ENCODE assay signal across 1 cellular context in the genomic region with DNA sequence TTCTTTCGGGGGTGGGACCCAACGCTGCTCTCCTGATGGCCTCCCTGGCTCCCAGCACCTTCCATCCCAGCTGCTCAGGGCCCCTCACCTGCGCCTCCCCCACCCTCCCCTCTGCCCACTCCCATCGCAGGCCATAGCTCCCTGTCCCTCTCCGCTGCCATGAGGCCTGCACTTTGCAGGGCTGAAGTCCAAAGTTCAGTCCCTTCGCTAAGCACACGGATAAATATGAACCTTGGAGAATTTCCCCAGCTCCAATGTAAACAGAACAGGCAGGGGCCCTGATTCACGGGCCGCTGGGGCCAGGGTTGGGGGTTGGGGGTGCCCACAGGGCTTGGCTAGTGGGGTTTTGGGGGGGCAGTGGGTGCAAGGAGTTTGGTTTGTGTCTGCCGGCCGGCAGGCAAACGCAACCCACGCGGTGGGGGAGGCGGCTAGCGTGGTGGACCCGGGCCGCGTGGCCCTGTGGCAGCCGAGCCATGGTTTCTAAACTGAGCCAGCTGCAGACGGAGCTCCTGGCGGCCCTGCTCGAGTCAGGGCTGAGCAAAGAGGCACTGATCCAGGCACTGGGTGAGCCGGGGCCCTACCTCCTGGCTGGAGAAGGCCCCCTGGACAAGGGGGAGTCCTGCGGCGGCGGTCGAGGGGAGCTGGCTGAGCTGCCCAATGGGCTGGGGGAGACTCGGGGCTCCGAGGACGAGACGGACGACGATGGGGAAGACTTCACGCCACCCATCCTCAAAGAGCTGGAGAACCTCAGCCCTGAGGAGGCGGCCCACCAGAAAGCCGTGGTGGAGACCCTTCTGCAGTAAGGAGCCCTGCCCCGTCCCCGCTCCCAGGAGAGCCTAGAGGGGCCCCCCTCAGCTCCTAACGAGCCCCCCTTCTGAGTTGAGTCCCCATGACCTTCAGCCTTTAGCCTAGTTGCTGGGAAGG.
TF ChIP-seq lines count a peak whose summit lies in the region.

A gene with protein sequence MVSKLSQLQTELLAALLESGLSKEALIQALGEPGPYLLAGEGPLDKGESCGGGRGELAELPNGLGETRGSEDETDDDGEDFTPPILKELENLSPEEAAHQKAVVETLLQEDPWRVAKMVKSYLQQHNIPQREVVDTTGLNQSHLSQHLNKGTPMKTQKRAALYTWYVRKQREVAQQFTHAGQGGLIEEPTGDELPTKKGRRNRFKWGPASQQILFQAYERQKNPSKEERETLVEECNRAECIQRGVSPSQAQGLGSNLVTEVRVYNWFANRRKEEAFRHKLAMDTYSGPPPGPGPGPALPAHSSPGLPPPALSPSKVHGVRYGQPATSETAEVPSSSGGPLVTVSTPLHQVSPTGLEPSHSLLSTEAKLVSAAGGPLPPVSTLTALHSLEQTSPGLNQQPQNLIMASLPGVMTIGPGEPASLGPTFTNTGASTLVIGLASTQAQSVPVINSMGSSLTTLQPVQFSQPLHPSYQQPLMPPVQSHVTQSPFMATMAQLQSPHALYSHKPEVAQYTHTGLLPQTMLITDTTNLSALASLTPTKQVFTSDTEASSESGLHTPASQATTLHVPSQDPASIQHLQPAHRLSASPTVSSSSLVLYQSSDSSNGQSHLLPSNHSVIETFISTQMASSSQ (plus strand): TSS at position 248 of the 924 bp plus-strand sequence. CDS start 226 bp downstream, at position 474.

TF ChIP-seq in WTC11, 78 proteins besides CTCF, POLR2A, EP300 and RAD21 (continued from another document):
- TF ChIP-seq, protein P1, sequence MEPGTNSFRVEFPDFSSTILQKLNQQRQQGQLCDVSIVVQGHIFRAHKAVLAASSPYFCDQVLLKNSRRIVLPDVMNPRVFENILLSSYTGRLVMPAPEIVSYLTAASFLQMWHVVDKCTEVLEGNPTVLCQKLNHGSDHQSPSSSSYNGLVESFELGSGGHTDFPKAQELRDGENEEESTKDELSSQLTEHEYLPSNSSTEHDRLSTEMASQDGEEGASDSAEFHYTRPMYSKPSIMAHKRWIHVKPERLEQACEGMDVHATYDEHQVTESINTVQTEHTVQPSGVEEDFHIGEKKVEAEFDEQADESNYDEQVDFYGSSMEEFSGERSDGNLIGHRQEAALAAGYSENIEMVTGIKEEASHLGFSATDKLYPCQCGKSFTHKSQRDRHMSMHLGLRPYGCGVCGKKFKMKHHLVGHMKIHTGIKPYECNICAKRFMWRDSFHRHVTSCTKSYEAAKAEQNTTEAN (CRISPR knock-in tag; IDR thresholded peaks at IDR 0.05), result no peak
- TF ChIP-seq, protein P2, sequence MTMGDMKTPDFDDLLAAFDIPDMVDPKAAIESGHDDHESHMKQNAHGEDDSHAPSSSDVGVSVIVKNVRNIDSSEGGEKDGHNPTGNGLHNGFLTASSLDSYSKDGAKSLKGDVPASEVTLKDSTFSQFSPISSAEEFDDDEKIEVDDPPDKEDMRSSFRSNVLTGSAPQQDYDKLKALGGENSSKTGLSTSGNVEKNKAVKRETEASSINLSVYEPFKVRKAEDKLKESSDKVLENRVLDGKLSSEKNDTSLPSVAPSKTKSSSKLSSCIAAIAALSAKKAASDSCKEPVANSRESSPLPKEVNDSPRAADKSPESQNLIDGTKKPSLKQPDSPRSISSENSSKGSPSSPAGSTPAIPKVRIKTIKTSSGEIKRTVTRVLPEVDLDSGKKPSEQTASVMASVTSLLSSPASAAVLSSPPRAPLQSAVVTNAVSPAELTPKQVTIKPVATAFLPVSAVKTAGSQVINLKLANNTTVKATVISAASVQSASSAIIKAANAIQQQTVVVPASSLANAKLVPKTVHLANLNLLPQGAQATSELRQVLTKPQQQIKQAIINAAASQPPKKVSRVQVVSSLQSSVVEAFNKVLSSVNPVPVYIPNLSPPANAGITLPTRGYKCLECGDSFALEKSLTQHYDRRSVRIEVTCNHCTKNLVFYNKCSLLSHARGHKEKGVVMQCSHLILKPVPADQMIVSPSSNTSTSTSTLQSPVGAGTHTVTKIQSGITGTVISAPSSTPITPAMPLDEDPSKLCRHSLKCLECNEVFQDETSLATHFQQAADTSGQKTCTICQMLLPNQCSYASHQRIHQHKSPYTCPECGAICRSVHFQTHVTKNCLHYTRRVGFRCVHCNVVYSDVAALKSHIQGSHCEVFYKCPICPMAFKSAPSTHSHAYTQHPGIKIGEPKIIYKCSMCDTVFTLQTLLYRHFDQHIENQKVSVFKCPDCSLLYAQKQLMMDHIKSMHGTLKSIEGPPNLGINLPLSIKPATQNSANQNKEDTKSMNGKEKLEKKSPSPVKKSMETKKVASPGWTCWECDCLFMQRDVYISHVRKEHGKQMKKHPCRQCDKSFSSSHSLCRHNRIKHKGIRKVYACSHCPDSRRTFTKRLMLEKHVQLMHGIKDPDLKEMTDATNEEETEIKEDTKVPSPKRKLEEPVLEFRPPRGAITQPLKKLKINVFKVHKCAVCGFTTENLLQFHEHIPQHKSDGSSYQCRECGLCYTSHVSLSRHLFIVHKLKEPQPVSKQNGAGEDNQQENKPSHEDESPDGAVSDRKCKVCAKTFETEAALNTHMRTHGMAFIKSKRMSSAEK (CRISPR knock-in tag; IDR thresholded peaks at IDR 0.05; ENCODE audit: borderline replicate concordance), result no peak
- TF ChIP-seq CREM (CRISPR knock-in tag; IDR thresholded peaks at IDR 0.05), result no peak
- TF ChIP-seq, protein P3, sequence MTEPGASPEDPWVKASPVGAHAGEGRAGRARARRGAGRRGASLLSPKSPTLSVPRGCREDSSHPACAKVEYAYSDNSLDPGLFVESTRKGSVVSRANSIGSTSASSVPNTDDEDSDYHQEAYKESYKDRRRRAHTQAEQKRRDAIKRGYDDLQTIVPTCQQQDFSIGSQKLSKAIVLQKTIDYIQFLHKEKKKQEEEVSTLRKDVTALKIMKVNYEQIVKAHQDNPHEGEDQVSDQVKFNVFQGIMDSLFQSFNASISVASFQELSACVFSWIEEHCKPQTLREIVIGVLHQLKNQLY (CRISPR knock-in tag; IDR thresholded peaks at IDR 0.05), result no peak
- no peak for TF ChIP-seq ZNF416 (CRISPR knock-in tag; IDR thresholded peaks at IDR 0.05)
- no peak for TF ChIP-seq GABPB1 (CRISPR knock-in tag; IDR thresholded peaks at IDR 0.05)
- TF ChIP-seq, protein P4, sequence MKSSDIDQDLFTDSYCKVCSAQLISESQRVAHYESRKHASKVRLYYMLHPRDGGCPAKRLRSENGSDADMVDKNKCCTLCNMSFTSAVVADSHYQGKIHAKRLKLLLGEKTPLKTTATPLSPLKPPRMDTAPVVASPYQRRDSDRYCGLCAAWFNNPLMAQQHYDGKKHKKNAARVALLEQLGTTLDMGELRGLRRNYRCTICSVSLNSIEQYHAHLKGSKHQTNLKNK (CRISPR knock-in tag; IDR thresholded peaks at IDR 0.05), result no peak
- TF ChIP-seq, protein P5, sequence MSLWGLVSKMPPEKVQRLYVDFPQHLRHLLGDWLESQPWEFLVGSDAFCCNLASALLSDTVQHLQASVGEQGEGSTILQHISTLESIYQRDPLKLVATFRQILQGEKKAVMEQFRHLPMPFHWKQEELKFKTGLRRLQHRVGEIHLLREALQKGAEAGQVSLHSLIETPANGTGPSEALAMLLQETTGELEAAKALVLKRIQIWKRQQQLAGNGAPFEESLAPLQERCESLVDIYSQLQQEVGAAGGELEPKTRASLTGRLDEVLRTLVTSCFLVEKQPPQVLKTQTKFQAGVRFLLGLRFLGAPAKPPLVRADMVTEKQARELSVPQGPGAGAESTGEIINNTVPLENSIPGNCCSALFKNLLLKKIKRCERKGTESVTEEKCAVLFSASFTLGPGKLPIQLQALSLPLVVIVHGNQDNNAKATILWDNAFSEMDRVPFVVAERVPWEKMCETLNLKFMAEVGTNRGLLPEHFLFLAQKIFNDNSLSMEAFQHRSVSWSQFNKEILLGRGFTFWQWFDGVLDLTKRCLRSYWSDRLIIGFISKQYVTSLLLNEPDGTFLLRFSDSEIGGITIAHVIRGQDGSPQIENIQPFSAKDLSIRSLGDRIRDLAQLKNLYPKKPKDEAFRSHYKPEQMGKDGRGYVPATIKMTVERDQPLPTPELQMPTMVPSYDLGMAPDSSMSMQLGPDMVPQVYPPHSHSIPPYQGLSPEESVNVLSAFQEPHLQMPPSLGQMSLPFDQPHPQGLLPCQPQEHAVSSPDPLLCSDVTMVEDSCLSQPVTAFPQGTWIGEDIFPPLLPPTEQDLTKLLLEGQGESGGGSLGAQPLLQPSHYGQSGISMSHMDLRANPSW (CRISPR knock-in tag; conservative IDR thresholded peaks at IDR 0.05; ENCODE audit: low read depth), result no peak
TF ChIP-seq in WTC11: peak in this region for 0.
